2 cellular contexts compared by ENCODE assay signal in the genomic region with DNA sequence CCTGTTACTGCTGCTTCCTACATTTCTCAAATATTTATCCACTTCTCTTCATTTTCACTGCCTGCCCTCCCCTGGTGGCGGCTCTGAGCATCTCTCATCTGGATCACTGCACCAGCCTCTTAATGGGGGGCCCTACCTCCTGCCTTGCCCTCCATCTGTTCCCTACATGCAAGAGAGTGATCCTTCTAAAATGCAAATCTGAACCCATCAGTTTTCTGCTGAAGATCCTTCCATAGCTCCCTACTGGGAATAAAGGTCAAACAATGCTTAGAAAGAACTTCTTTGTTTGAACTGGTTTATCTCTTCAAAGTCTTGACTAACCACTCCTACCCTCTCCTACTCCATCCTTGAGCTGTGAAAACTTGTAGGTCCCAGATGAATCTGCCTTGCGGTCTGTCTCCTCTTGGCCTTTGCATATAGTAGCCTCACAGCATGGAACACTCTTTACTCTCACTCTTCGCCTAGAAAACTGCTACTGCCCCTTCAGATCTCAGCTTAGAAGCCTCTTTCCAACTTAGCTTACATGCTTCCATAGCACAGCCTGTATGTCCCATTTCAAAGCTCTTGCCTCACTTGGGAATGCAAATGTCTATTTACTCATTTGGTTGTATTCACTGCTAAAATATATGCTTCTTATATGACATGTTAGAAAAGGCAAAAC.
A peak's percentile ranks its signal among the peaks of the same experiment; 100 is the strongest.
TF ChIP-seq lines count a peak whose summit lies in the region.

No MANE protein-coding gene starts in this region.

TF ChIP-seq in HCT116, 20 proteins besides CTCF, POLR2A, EP300 and RAD21:
- no peak for TF ChIP-seq REST (IDR thresholded peaks at IDR 0.05; ENCODE audit: low read depth)
- no peak for TF ChIP-seq EGR1 (IDR thresholded peaks at IDR 0.05; ENCODE audit: low read depth)
- TF ChIP-seq CEBPB (IDR thresholded peaks at IDR 0.05; ENCODE audit: low read depth), result no peak
- TF ChIP-seq MAX (IDR thresholded peaks at IDR 0.05), result no peak
- TF ChIP-seq ATF3 (IDR thresholded peaks at IDR 0.05), result no peak
- no peak for TF ChIP-seq FOSL1 (IDR thresholded peaks at IDR 0.05; ENCODE audit: low read depth)

TF ChIP-seq in WTC11, 78 proteins besides CTCF, POLR2A, EP300 and RAD21 (continued from another document):
- TF ChIP-seq ATF1 (CRISPR knock-in tag; IDR thresholded peaks at IDR 0.05) (no peak), ETV6 (CRISPR knock-in tag; IDR thresholded peaks at IDR 0.05) (peak; percentile 31; the same call in 1 of the 2 replicates), CREM (CRISPR knock-in tag; IDR thresholded peaks at IDR 0.05) (no peak), ERG (CRISPR knock-in tag; IDR thresholded peaks at IDR 0.05) (no peak)
TF ChIP-seq in WTC11: peak in this region for 2.
